ENCODE assay signal across 18 cellular contexts in the genomic region with DNA sequence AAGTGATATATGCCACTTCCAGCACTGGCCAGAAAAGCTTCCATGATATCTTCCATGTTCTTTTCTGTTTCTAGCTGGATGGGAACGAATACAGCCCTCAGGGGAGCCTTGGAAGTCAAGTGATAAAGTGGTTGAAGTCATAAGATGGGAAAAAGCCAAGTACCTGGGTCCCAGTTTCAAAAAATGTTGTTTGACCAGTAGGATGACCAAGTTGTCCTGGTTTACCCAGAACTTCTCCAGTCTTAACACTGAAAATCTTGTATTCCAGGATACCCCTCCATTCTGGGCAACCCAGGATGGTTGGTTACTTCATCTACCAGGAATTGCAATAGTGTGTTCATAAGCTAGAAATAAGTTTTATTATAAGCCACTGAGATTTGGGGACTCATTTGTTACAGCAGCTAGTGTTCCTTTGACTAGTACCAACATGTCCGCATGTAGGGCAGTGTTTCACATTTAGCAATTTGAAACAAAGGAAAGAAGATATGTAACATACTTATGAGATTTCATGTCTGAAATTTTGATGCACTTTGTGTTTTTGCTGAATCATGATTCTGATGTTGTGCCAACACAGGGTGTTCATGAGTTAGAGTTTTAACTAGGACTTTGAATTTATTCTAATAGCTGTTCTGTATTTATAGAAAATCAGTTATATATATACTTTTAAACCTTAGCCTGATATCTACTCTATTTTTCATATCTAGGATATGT.
DNase-seq lines count a peak whose midpoint lies in the region; ATAC-seq, FAIRE-seq and TF ChIP-seq lines count a peak whose summit lies in the region.
"Had no signal": no experiment of that assay in that cellular context is flagged by ENCODE, and none has a peak within 500 bp of the region (broad histone marks: within the 10 kb centered on the region; RNA-seq: fewer than 3 reads in every experiment).

No MANE protein-coding gene starts in this region.

- no peak for ATAC-seq in GM18867 (IDR thresholded peaks at IDR 0.05; ENCODE audit: unreplicated experiment)
- ATAC-seq: CD8-positive, alpha-beta T cell had no signal

- no peak for FAIRE-seq in bronchial epithelial cell (lab: Jason Lieb, UNC)
- FAIRE-seq in keratinocyte (lab: Jason Lieb, UNC) = peak; percentile 32
- FAIRE-seq: D721Med, GM12892, GM19239, H1, HTR-8/SVneo had no signal

- peaks cover 27% of the 10 kb centered on the region for H3K4me1 ChIP-seq in keratinocyte (ENCODE audit: control insufficient read depth, extremely low read depth, insufficient read depth, low read length)
- H3K4me1 ChIP-seq: HAP-1 had no signal

- no peak for TF ChIP-seq CTCF in bronchial epithelial cell (IDR thresholded peaks at IDR 0.05; ENCODE audit: insufficient read depth, low read length, severe bottlenecking)
- TF ChIP-seq CTCF in keratinocyte (optimal IDR thresholded peaks at IDR 0.05 in 1 of 3, IDR thresholded peaks at IDR 0.05 in 1 of 3, conservative IDR thresholded peaks at IDR 0.05 in 1 of 3; ENCODE audit: extremely low read depth in 1 of 3, insufficient read depth in 2 of 3, low read length in 3 of 3) = no peak

- H4K20me1 ChIP-seq in keratinocyte (ENCODE audit: control insufficient read depth, extremely low read depth, insufficient read depth, low read length) = no peaks in the 10 kb centered on the region

- no peaks in the 10 kb centered on the region for H3K27me3 ChIP-seq in bronchial epithelial cell (ENCODE audit: control insufficient read depth, insufficient read depth, low read length)
- H3K27me3 ChIP-seq in keratinocyte (ENCODE audit: control insufficient read depth, extremely low read depth, insufficient read depth, low read length) = no peaks in the 10 kb centered on the region

- no peak overlapping the region for H3K4me2 ChIP-seq in keratinocyte (ENCODE audit: control insufficient read depth, extremely low read depth, insufficient read depth, low read depth, low read length)

- no peaks in the 10 kb centered on the region for H3K9me3 ChIP-seq in keratinocyte (ENCODE audit: control insufficient read depth, low read depth, low read length)
- H3K9me3 ChIP-seq: HAP-1 had no signal

- H3K36me3 ChIP-seq in bronchial epithelial cell (ENCODE audit: control insufficient read depth, insufficient read depth, low read length) (no peaks in the 10 kb centered on the region), keratinocyte (ENCODE audit: control insufficient read depth in 2 of 2, extremely low read depth in 1 of 2, insufficient read depth in 2 of 2, low read length in 2 of 2) (no peaks in the 10 kb centered on the region)
- H3K36me3 ChIP-seq: HAP-1 had no signal

- no peaks in the 10 kb centered on the region for H3K9me1 ChIP-seq in keratinocyte (ENCODE audit: control insufficient read depth, extremely low read depth, insufficient read depth, low read length)

- H3K27ac ChIP-seq in keratinocyte (ENCODE audit: control insufficient read depth, insufficient read depth, low read length) = no peak overlapping the region

- no peak overlapping the region for H3K9ac ChIP-seq in keratinocyte (ENCODE audit: control insufficient read depth, extremely low read depth, insufficient read depth, low read length)

- DNase-seq in OCI-M1 (lab: John Stamatoyannopoulos, UW) = peak; percentile 29
- peak; percentile 54 for DNase-seq in bronchial epithelial cell (ENCODE audit: low read depth)
- peak; percentile 7 for DNase-seq in fibroblast of gingiva (ENCODE audit: low read depth)
- DNase-seq in keratinocyte (ENCODE audit: low read depth, low spot score) = no peak
- DNase-seq in NCI-H1092 (lab: John Stamatoyannopoulos, UW) = no peak
- DNase-seq in SW480 (ENCODE audit: low spot score) = no peak
- DNase-seq: CD8-positive, alpha-beta T cell; COR-L47; DMS153; DND-41; GDM1 had no signal

- no peak overlapping the region for H2AFZ ChIP-seq in keratinocyte (ENCODE audit: control insufficient read depth, low read length)

- dilution Hi-C loops in keratinocyte (cut with MboI; ENCODE audit: extremely low pct_ligation_motif_present, low sequenced_read_pairs) = no loop called here

- no peak overlapping the region for H3K4me3 ChIP-seq in bronchial epithelial cell (ENCODE audit: low read depth, low read length)
- H3K4me3 ChIP-seq in keratinocyte (ENCODE audit: control insufficient read depth in 2 of 3, extremely low read depth in 1 of 3, insufficient read depth in 2 of 3, low read depth in 1 of 3, low read length in 3 of 3) = no peak overlapping the region
- H3K4me3 ChIP-seq: HAP-1 had no signal

- no peaks in the 10 kb centered on the region for H3K79me2 ChIP-seq in keratinocyte (ENCODE audit: control insufficient read depth, insufficient read depth, low read length)

Comparison
In these comparisons a context has a peak if more than half of its experiments do, and no peak if none do; other contexts are left out.
1. DNase-seq: peak in OCI-M1 (single experiment), bronchial epithelial cell (single experiment) and fibroblast of gingiva (single experiment); none in keratinocyte (single experiment), NCI-H1092 (single experiment) and SW480 (single experiment).